8 cellular contexts compared by ENCODE assay signal in genomic region chr6:111011360-111012142, GRCh38. TPM values are rescaled to one million over a fixed set of nuclear protein-coding genes. Genes with fewer than 3 reads are reported as not detected.
DNase-seq lines count a peak whose midpoint lies in the region; ATAC-seq, FAIRE-seq and TF ChIP-seq lines count a peak whose summit lies in the region.

No MANE protein-coding gene starts in this region.

- H3K56ac ChIP-seq in H1 (replicated peaks; ENCODE audit: insufficient read length, low read depth, low read length) (no peak overlapping the region), mesendoderm (ENCODE audit: low read length) (no peak overlapping the region)

- TF ChIP-seq RAD21 in H1 (IDR thresholded peaks at IDR 0.05 in 1 of 2, conservative IDR thresholded peaks at IDR 0.05 in 1 of 2; ENCODE audit: low read depth in 2 of 2, low read length in 2 of 2), result peak; percentile 83 to 86

- H3K4ac ChIP-seq in H1 (replicated peaks; ENCODE audit: insufficient read length, low read depth, low read length) (no peak overlapping the region), mesendoderm (ENCODE audit: low read depth, low read length) (no peak overlapping the region)

- no peaks in the 10 kb centered on the region; the same call in 1 of the 2 replicates for H3K79me1 ChIP-seq in H1 (ENCODE audit: low read depth, low read length)
- H3K79me1 ChIP-seq in mesendoderm (ENCODE audit: low read length), result no peaks in the 10 kb centered on the region

- H3K4me1 ChIP-seq in Panc1 (ENCODE audit: control insufficient read depth, insufficient read depth, low read length) (no peaks in the 10 kb centered on the region), H1 (replicated peaks in 1 of 4; ENCODE audit: control insufficient read depth in 3 of 4, insufficient read depth in 4 of 4, low read length in 3 of 4) (no peaks in the 10 kb centered on the region), mesendoderm (ENCODE audit: control insufficient read depth, low read depth, low read length) (no peaks in the 10 kb centered on the region)

- H4K20me1 ChIP-seq in H1 (replicated peaks in 1 of 2; ENCODE audit: control insufficient read depth in 1 of 2, insufficient read depth in 2 of 2, low read length in 2 of 2), result no peaks in the 10 kb centered on the region

- no peak overlapping the region for H3K23ac ChIP-seq in H1 (ENCODE audit: insufficient read length)
- no peak overlapping the region for H3K23ac ChIP-seq in mesendoderm (ENCODE audit: low read length)

- H3K23me2 ChIP-seq in H1 (ENCODE audit: low read depth, low read length), result no peaks in the 10 kb centered on the region

- in situ Hi-C loops in Panc1 (cut with HindIII; ENCODE audit: low pct_unique_long_range_greater_than_20kb, low sequenced_read_pairs), result no loop called here

- H4K8ac ChIP-seq in H1 (ENCODE audit: extremely low read depth, insufficient read depth, low read length) (no peak overlapping the region), mesendoderm (ENCODE audit: low read depth, low read length) (no peak overlapping the region)

- H2BK5ac ChIP-seq in H1 (ENCODE audit: low read depth, low read length), result no peak overlapping the region
- no peak overlapping the region for H2BK5ac ChIP-seq in mesendoderm (ENCODE audit: low read length)

- H3K79me2 ChIP-seq in H1 (ENCODE audit: control insufficient read depth in 1 of 2, insufficient read depth in 2 of 2, low read length in 2 of 2) (no peaks in the 10 kb centered on the region), mesendoderm (ENCODE audit: control insufficient read depth, insufficient read depth, low read length) (no peaks in the 10 kb centered on the region)

- no peak overlapping the region for H2BK20ac ChIP-seq in H1 (ENCODE audit: low read length)

- H3K9me3 ChIP-seq in Panc1 (ENCODE audit: control insufficient read depth, insufficient read depth, low read depth, low read length), result no peaks in the 10 kb centered on the region
- peaks cover 7% of the 10 kb centered on the region in 2 experiments; a peak in 2 of 4 replicates for H3K9me3 ChIP-seq in H1 (ENCODE audit: insufficient read depth in 2 of 2, low read depth in 1 of 2, low read length in 1 of 2)

- H2BK15ac ChIP-seq in H1 (ENCODE audit: low read length), result no peak overlapping the region
- no peak overlapping the region for H2BK15ac ChIP-seq in mesendoderm (replicated peaks; ENCODE audit: low read depth)

- DNase-seq in NCI-H187 treated with DMSO at 0.1 percent for 48 hours (lab: John Stamatoyannopoulos, UW), result peak; percentile 17
- DNase-seq in NCI-H187 (lab: John Stamatoyannopoulos, UW), result no peak
- peak; percentile 44 for DNase-seq in HPDE6-E6E7 (ENCODE audit: extremely low spot score)
- peak; percentile 36 for DNase-seq in Panc1 (ENCODE audit: low read depth, low spot score)
- DNase-seq in H1 (ENCODE audit: low read depth in 1 of 2, low spot score in 2 of 2), result no peak
- DNase-seq in mesendoderm, result peak; percentile 65
- no peak for DNase-seq in HK-2 (ENCODE audit: unreplicated experiment)

- TF ChIP-seq EP300 in H1 (IDR thresholded peaks at IDR 0.05; ENCODE audit: borderline replicate concordance in 1 of 2, low read depth in 2 of 2, low read length in 2 of 2), result no peak

- no peak overlapping the region for H4K91ac ChIP-seq in H1 (replicated peaks; ENCODE audit: insufficient read length, low read length)

- CTCF ChIA-PET in Panc1 (lab: Charles Lee) (interaction anchor here (0.5 to 1.4 kb wide), 6 partner anchors 31 to 483 kb away, joined by 3 to 9 read pairs (median 3); a partner anchor contains a TSS), H1 (lab: Charles Lee; ENCODE audit: partially characterized antibody) (interaction anchor here (0.7 to 4.7 kb wide), 30 partner anchors 9 to 552 kb away, joined by 3 to 59 read pairs (median 4); a partner anchor contains a TSS)

- H3K4me2 ChIP-seq in H1 (ENCODE audit: insufficient read depth in 1 of 2, low read depth in 2 of 2, low read length in 2 of 2), result no peak overlapping the region
- no peak overlapping the region for H3K4me2 ChIP-seq in mesendoderm (ENCODE audit: low read length)

- FAIRE-seq in H1 (lab: Jason Lieb, UNC), result peak; percentile 48

- no TSS peak for BruUV-seq in Panc1 (replicated peaks; lab: Mats Ljungman, UMichigan)

- H3K27ac ChIP-seq in Panc1 (ENCODE audit: low read length) (no peak overlapping the region), H1 (ENCODE audit: low read depth, low read length) (no peak overlapping the region), mesendoderm (ENCODE audit: low read depth, low read length) (no peak overlapping the region)

- POLR2A ChIA-PET in Panc1 (lab: Charles Lee), result no interaction called here
- POLR2A ChIA-PET in H1 (lab: Charles Lee; ENCODE audit: partially characterized antibody), result interaction anchor here (0.6 to 1.4 kb wide), 5 partner anchors 9 to 561 kb away, joined by 3 to 5 read pairs (median 3); partner anchors contain the start of gene RPF2

- H2BK12ac ChIP-seq in H1 (ENCODE audit: low read depth, low read length), result no peak overlapping the region

- H2AFZ ChIP-seq in H1 (ENCODE audit: low read length), result no peak overlapping the region

- no peak for TF ChIP-seq POLR2A in H1 (IDR thresholded peaks at IDR 0.05; ENCODE audit: control extremely low read depth in 1 of 2, low read depth in 2 of 2, low read length in 2 of 2)

- 93% methylated on average over 2 of the region's 2 CpGs; no CpG with 5 or more reads in 1 of the 2 experiments for WGBS in H1 (ENCODE audit: extremely low coverage in 1 of 2, insufficient coverage in 1 of 2, insufficient read length in 1 of 2, insufficient replicate concordance in 2 of 2, low coverage in 1 of 2, low lambda C conversion rate in 2 of 2, missing lambda C conversion rate in 1 of 2), 2 experiments
- no CpG with 5 or more reads among the region's 2 CpGs for WGBS in mesendoderm (ENCODE audit: extremely low coverage, insufficient coverage, low lambda C conversion rate)

- no peaks in the 10 kb centered on the region for H3K27me3 ChIP-seq in Panc1 (ENCODE audit: control insufficient read depth, insufficient read depth, low read length)
- no peaks in the 10 kb centered on the region for H3K27me3 ChIP-seq in H1 (replicated peaks in 1 of 4; ENCODE audit: control insufficient read depth in 3 of 4, extremely low read depth in 1 of 4, insufficient read depth in 3 of 4, low read length in 3 of 4)
- no peaks in the 10 kb centered on the region for H3K27me3 ChIP-seq in mesendoderm (ENCODE audit: insufficient read depth, low read length, poor library complexity)

- no peak overlapping the region for H3K14ac ChIP-seq in H1 (ENCODE audit: insufficient read length)

- H3K18ac ChIP-seq in H1 (ENCODE audit: extremely low read depth, low read length) (no peak overlapping the region), mesendoderm (ENCODE audit: low read length) (no peak overlapping the region)

- intact Hi-C loops in Panc1 (cut with micrococcal nuclease; ENCODE audit: unreplicated experiment), result loop anchor here (5.0 kb wide), 1 partner anchor 201 kb away; no protein-coding TSS in a partner anchor

- peak; percentile 85 for ATAC-seq in Panc1
- ATAC-seq in HG02970 (IDR thresholded peaks at IDR 0.05; ENCODE audit: low FRiP score, unreplicated experiment), result no peak

- peaks cover 47% of the 10 kb centered on the region for H3K36me3 ChIP-seq in Panc1 (ENCODE audit: control insufficient read depth, insufficient read depth, low read length)
- peaks cover 0 to 65% (median 36%) of the 10 kb centered on the region in 4 experiments; a peak in 7 of 8 replicates for H3K36me3 ChIP-seq in H1 (ENCODE audit: control insufficient read depth in 2 of 4, insufficient read depth in 4 of 4, low read length in 3 of 4)
- peaks cover 7% of the 10 kb centered on the region for H3K36me3 ChIP-seq in mesendoderm (ENCODE audit: control insufficient read depth, insufficient read depth, low read length)

- H3K9ac ChIP-seq in H1 (replicated peaks in 1 of 4; ENCODE audit: extremely low read depth in 1 of 4, low read depth in 3 of 4, low read length in 3 of 4) (no peak overlapping the region), mesendoderm (ENCODE audit: low read length) (no peak overlapping the region)

- no peak overlapping the region for H4K5ac ChIP-seq in H1 (ENCODE audit: insufficient read length, low read depth, low read length)
- H4K5ac ChIP-seq in mesendoderm (ENCODE audit: low read length), result no peak overlapping the region

- H2AK5ac ChIP-seq in H1 (ENCODE audit: low read depth, low read length) (no peak overlapping the region), mesendoderm (ENCODE audit: low read length) (no peak overlapping the region)

- H2BK120ac ChIP-seq in H1 (replicated peaks; ENCODE audit: low read depth, low read length) (no peak overlapping the region), mesendoderm (ENCODE audit: low read depth, low read length) (no peak overlapping the region)

- TF ChIP-seq CTCF in Panc1 (IDR thresholded peaks at IDR 0.05) (no peak; the same call in 1 of the 2 replicates), H1 (IDR thresholded peaks at IDR 0.05; ENCODE audit: control extremely low read depth in 1 of 3, insufficient read depth in 1 of 3, low read depth in 1 of 3, low read length in 3 of 3) (peak in 2 of 3 experiments; percentile 54 to 62; a peak in 3 of 4 replicates)

- no peak overlapping the region for H3K4me3 ChIP-seq in Panc1 (ENCODE audit: low read depth in 2 of 2, low read length in 2 of 2)
- H3K4me3 ChIP-seq in H1 (ENCODE audit: extremely low read depth in 1 of 4, insufficient read depth in 2 of 4, low read depth in 3 of 4, low read length in 4 of 4), result no peak overlapping the region
- no peak overlapping the region for H3K4me3 ChIP-seq in mesendoderm (ENCODE audit: low read length)

RNA-seq across cellular contexts. Expression of gene RPF2, which starts 29.7 kb away (rescaled TPM):
- total RNA-seq in Panc1 (2021; ENCODE audit: unreplicated experiment), result 82.2 TPM
- 35.5 TPM for polyA plus RNA-seq in Panc1 (2012; ENCODE audit: insufficient read length)
- 64.1 and 66.9 TPM in 2 replicates for total RNA-seq in H1 (2021; fragmentation: NEBNext Ultra II Directional; extraction: Animal tissue kit (Norgen Biotek cat#: 25700))
- polyA plus RNA-seq in H1 (2011; rRNA removed), result 11.3 and 22.8 TPM in 2 replicates
- polyA plus RNA-seq in H1 (2011; cell fraction: cytosol; rRNA removed), result 24.8 TPM
- 7.2 TPM for polyA plus RNA-seq in H1 (2011; cell fraction: nucleus; rRNA removed)
- polyA plus RNA-seq in H1 (2012, experiment 1 of 2), result 20.2 to 45.5 TPM (median 21.4 TPM) in 4 replicates
- polyA plus RNA-seq in H1 (2012, experiment 2 of 2), result 7.6 TPM
- polyA plus RNA-seq in H1 (2013, experiment 1 of 2), result 72.4 TPM
- 75.4 TPM for polyA plus RNA-seq in H1 (2013, experiment 2 of 2)
- polyA minus RNA-seq in H1 (2011; rRNA and poly(A)+ RNA removed), result 12.2 and 13.8 TPM in 2 replicates
- 10.6 TPM for polyA minus RNA-seq in H1 (2011; cell fraction: cytosol; rRNA and poly(A)+ RNA removed)
- 25.2 TPM for polyA minus RNA-seq in H1 (2011; cell fraction: nucleus; rRNA and poly(A)+ RNA removed)
- 101 TPM for polyA plus RNA-seq in mesendoderm (2013, experiment 1 of 2)
- 102 TPM for polyA plus RNA-seq in mesendoderm (2013, experiment 2 of 2)

RNA-seq across cellular contexts. Expression of gene GTF3C6, which starts 53.0 kb away (rescaled TPM):
- 146 TPM for total RNA-seq in Panc1 (2021; ENCODE audit: unreplicated experiment)
- polyA plus RNA-seq in Panc1 (2012; ENCODE audit: insufficient read length), result 89.8 TPM
- 87.4 and 93.9 TPM in 2 replicates for total RNA-seq in H1 (2021; fragmentation: NEBNext Ultra II Directional; extraction: Animal tissue kit (Norgen Biotek cat#: 25700))
- 7.4 and 13.1 TPM in 2 replicates for polyA plus RNA-seq in H1 (2011; rRNA removed)
- 32.2 TPM for polyA plus RNA-seq in H1 (2011; cell fraction: cytosol; rRNA removed)
- polyA plus RNA-seq in H1 (2011; cell fraction: nucleus; rRNA removed), result 2.5 TPM
- 60.2 to 104 TPM (median 72.7 TPM) in 4 replicates for polyA plus RNA-seq in H1 (2012, experiment 1 of 2)
- 44.6 TPM for polyA plus RNA-seq in H1 (2012, experiment 2 of 2)
- polyA plus RNA-seq in H1 (2013, experiment 1 of 2), result 67.9 TPM
- polyA plus RNA-seq in H1 (2013, experiment 2 of 2), result 71.1 TPM
- 1.7 and 2.1 TPM in 2 replicates for polyA minus RNA-seq in H1 (2011; rRNA and poly(A)+ RNA removed)
- 14.6 TPM for polyA minus RNA-seq in H1 (2011; cell fraction: cytosol; rRNA and poly(A)+ RNA removed)
- 5.2 TPM for polyA minus RNA-seq in H1 (2011; cell fraction: nucleus; rRNA and poly(A)+ RNA removed)
- polyA plus RNA-seq in mesendoderm (2013, experiment 1 of 2), result 155 TPM
- 146 TPM for polyA plus RNA-seq in mesendoderm (2013, experiment 2 of 2)

Comparison
In these comparisons a context has a peak if more than half of its experiments do, and no peak if none do; other contexts are left out.
1. DNase-seq: peak in NCI-H187 treated with DMSO at 0.1 percent for 48 hours (single experiment), HPDE6-E6E7 (single experiment), Panc1 (single experiment) and mesendoderm (single experiment); none in NCI-H187 (0 of 2), H1 (0 of 2) and HK-2 (single experiment).